In the genomic region with DNA sequence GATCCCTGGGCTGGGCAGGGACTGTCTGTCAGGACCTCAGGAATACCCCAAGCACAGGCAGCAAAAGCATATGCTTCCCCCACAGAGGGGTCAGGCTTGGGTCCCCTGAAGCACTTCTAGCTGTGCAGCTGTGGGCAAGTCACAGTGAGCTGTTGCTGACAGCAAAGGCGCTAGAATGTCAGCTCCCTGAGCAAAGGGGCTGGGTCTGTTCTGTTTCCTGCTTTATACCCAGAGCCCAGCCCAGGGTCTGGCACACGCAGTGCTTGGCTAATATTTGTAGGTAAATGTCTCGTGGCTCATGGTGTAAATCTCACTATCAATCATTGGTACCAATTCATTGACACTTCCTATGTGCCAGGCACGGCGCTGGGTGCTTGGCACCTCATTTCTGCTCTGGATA, we compare ENCODE assay signal across 1 cellular context.
TF ChIP-seq lines count a peak whose summit lies in the region.

No MANE protein-coding gene starts in this region.

TF ChIP-seq in IMR-90, 13 proteins besides CTCF, POLR2A, EP300 and RAD21 (continued from another document):
- TF ChIP-seq BHLHE40 (IDR thresholded peaks at IDR 0.05; ENCODE audit: low read depth, low read length) (no peak), ELK1 (IDR thresholded peaks at IDR 0.05; ENCODE audit: borderline replicate concordance, low read depth, low read length) (no peak), MAFK (IDR thresholded peaks at IDR 0.05; ENCODE audit: low read depth, low read length) (no peak), RCOR1 (IDR thresholded peaks at IDR 0.05; ENCODE audit: insufficient replicate concordance, low read length) (no peak), CHD1 (IDR thresholded peaks at IDR 0.05; ENCODE audit: low read depth, low read length) (no peak), RFX5 (IDR thresholded peaks at IDR 0.05; ENCODE audit: low read depth, low read length) (no peak), MXI1 (IDR thresholded peaks at IDR 0.05; ENCODE audit: borderline replicate concordance, low read depth, low read length) (no peak), NFE2L2 (IDR thresholded peaks at IDR 0.05; ENCODE audit: low read depth, low read length) (no peak), MAZ (IDR thresholded peaks at IDR 0.05; ENCODE audit: borderline replicate concordance, low read depth, low read length) (no peak)
- TF ChIP-seq, protein P1, sequence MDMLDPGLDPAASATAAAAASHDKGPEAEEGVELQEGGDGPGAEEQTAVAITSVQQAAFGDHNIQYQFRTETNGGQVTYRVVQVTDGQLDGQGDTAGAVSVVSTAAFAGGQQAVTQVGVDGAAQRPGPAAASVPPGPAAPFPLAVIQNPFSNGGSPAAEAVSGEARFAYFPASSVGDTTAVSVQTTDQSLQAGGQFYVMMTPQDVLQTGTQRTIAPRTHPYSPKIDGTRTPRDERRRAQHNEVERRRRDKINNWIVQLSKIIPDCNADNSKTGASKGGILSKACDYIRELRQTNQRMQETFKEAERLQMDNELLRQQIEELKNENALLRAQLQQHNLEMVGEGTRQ (IDR thresholded peaks at IDR 0.05; ENCODE audit: low read depth, low read length), result no peak
